16 cellular contexts compared by ENCODE assay signal in the genomic region with DNA sequence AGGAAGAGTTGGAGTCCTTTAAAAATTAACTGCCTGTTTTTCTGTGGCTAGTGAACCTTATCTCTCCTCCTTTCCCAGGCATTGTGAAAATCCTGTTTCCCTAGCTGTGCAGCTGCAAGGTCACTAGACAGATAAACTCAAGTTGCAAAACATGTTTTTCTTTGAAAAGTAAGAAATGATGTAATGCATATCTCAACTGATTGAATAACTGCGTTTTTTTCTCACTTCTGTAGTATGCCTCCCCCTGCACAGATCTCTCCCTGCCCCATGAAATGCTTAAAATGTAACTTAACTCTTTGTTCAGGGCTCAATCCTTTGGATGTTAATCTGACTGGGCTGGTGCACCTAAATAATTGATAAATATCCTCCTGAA. TPM values are rescaled to one million over a fixed set of nuclear protein-coding genes. Genes with fewer than 3 reads are reported as not detected.
A peak's percentile ranks its signal among the peaks of the same experiment; 100 is the strongest.
DNase-seq lines count a peak whose midpoint lies in the region; ATAC-seq and TF ChIP-seq lines count a peak whose summit lies in the region.
"Had no signal": no experiment of that assay in that cellular context is flagged by ENCODE, and none has a peak within 500 bp of the region (broad histone marks: within the 10 kb centered on the region; RNA-seq: fewer than 3 reads in every experiment).

No MANE protein-coding gene starts in this region.

- ATAC-seq in HG03439 (IDR thresholded peaks at IDR 0.05; ENCODE audit: unreplicated experiment) (no peak), HG03457 (IDR thresholded peaks at IDR 0.05; ENCODE audit: unreplicated experiment) (no peak)
- ATAC-seq: activated CD8-positive, alpha-beta T cell treated with anti-CD3 and anti-CD28 coated beads, Interleukin-2, amount 10 ng/mL, durations not matched to agents 7 days and 5 days; natural killer cell treated with Interleukin-12 subunit alpha and Interleukin-12 subunit beta and Interleukin-15 and Interleukin-18, amount 100 ng/mL, for 72 hours; T-cell had no signal

- DNase-seq in CD14-positive monocyte (ENCODE audit: low spot score), result no peak
- DNase-seq in SKM-1 (lab: John Stamatoyannopoulos, UW; ENCODE audit: unreplicated experiment), result peak; percentile 60
- DNase-seq in fibroblast of the aortic adventitia (ENCODE audit: low read depth), result peak; percentile 77
- DNase-seq in NCI-H446 treated with DMSO at 0.1 percent for 48 hours (lab: John Stamatoyannopoulos, UW), result no peak
- no peak for DNase-seq in HFFc6
- DNase-seq: activated CD8-positive, alpha-beta T cell treated with anti-CD3 and anti-CD28 coated beads, Interleukin-2, amount 10 ng/mL, durations not matched to agents 7 days and 5 days; activated naive CD8-positive, alpha-beta T cell treated with anti-CD3 and anti-CD28 coated beads, Interleukin-2, amount 10 ng/mL, durations not matched to agents 7 days and 5 days; effector CD8-positive, alpha-beta T cell; NCI-H1092; NCI-H748 treated with DMSO at 0.1 percent for 48 hours; T-cell had no signal

- peaks cover 18% of the 10 kb centered on the region for H3K9me3 ChIP-seq in neutrophil

- H3K27me3 Mint-ChIP-seq in CD14-positive monocyte (ENCODE audit: low read depth in 3 of 3), result peaks cover 0 to 3% (median 0%) of the 10 kb centered on the region in 3 donors
- H3K27me3 Mint-ChIP-seq in HFFc6 (ENCODE audit: insufficient read depth), result peaks cover 8% of the 10 kb centered on the region
- H3K27me3 Mint-ChIP-seq: T-cell had no signal

- TF ChIP-seq CTCF in CD14-positive monocyte (IDR thresholded peaks at IDR 0.05) (no peak), fibroblast of the aortic adventitia (IDR thresholded peaks at IDR 0.05; ENCODE audit: insufficient read depth, low read length) (no peak), neutrophil (IDR thresholded peaks at IDR 0.05) (no peak), HFFc6 (IDR thresholded peaks at IDR 0.05) (no peak)

- intact Hi-C loops in CD14-positive monocyte (cut with micrococcal nuclease), result no loop called here

- peaks cover 21% of the 10 kb centered on the region for H3K4me1 Mint-ChIP-seq in CD14-positive monocyte
- H3K4me1 Mint-ChIP-seq in HFFc6 (ENCODE audit: low read depth), result no peaks in the 10 kb centered on the region
- H3K4me1 Mint-ChIP-seq: activated naive CD8-positive, alpha-beta T cell treated with anti-CD3 and anti-CD28 coated beads, Interleukin-2, amount 10 ng/mL, durations not matched to agents 7 days and 5 days; T-cell had no signal

- H3K27ac Mint-ChIP-seq in CD14-positive monocyte, result peak overlapping the region in 6 of 7 donors; percentile 34 to 91 (median 88)
- H3K27ac Mint-ChIP-seq in HFFc6, result no peak overlapping the region
- H3K27ac Mint-ChIP-seq: activated CD8-positive, alpha-beta T cell treated with anti-CD3 and anti-CD28 coated beads, Interleukin-2, amount 10 ng/mL, durations not matched to agents 7 days and 5 days; activated naive CD8-positive, alpha-beta T cell treated with anti-CD3 and anti-CD28 coated beads, Interleukin-2, amount 10 ng/mL, durations not matched to agents 7 days and 5 days; natural killer cell treated with Interleukin-12 subunit alpha and Interleukin-12 subunit beta and Interleukin-15 and Interleukin-18, amount 100 ng/mL, for 72 hours; T-cell had no signal

- no peak overlapping the region for H3K4me3 ChIP-seq in fibroblast of the aortic adventitia (ENCODE audit: low read depth, low read length)
- no peak overlapping the region for H3K4me3 ChIP-seq in neutrophil (ENCODE audit: low read depth in 1 of 2, low read length in 1 of 2)

- H3K27ac ChIP-seq in neutrophil, result peak overlapping the region; percentile 52

- H3K36me3 Mint-ChIP-seq in CD14-positive monocyte (peaks cover 0 to 5% of the 10 kb centered on the region in 2 donors), HFFc6 (ENCODE audit: low read depth) (no peaks in the 10 kb centered on the region; the same call in 1 of the 2 replicates)
- H3K36me3 Mint-ChIP-seq: T-cell had no signal

- H3K4me3 Mint-ChIP-seq in CD14-positive monocyte (no peak overlapping the region), HFFc6 (no peak overlapping the region)
- H3K4me3 Mint-ChIP-seq: activated CD8-positive, alpha-beta T cell treated with anti-CD3 and anti-CD28 coated beads, Interleukin-2, amount 10 ng/mL, durations not matched to agents 7 days and 5 days; activated naive CD8-positive, alpha-beta T cell treated with anti-CD3 and anti-CD28 coated beads, Interleukin-2, amount 10 ng/mL, durations not matched to agents 7 days and 5 days; natural killer cell treated with Interleukin-12 subunit alpha and Interleukin-12 subunit beta and Interleukin-15 and Interleukin-18, amount 100 ng/mL, for 72 hours; T-cell had no signal

- peaks cover 13 to 21% (median 17%) of the 10 kb centered on the region in 7 donors for H3K9me3 Mint-ChIP-seq in CD14-positive monocyte
- peaks cover 3% of the 10 kb centered on the region for H3K9me3 Mint-ChIP-seq in HFFc6

- H3K27me3 ChIP-seq in neutrophil, result no peaks in the 10 kb centered on the region

- H3K4me1 ChIP-seq in neutrophil (ENCODE audit: control insufficient read depth in 1 of 2, insufficient read depth in 1 of 2, low read depth in 1 of 2, low read length in 1 of 2), result peaks cover 15 to 21% of the 10 kb centered on the region in 2 experiments

- no peaks in the 10 kb centered on the region for H3K36me3 ChIP-seq in neutrophil

RNA-seq across cellular contexts. Expression of a gene that starts 27.7 kb away (rescaled TPM):
- polyA plus RNA-seq in CD14-positive monocyte, result 1 to 10 TPM; 1.9 to 4.1 TPM
- total RNA-seq in fibroblast of the aortic adventitia (ENCODE audit: low replicate concordance), result not detected in 2 replicates
- total RNA-seq in HFFc6 (2021; fragmentation: NEBNext Ultra II Directional; extraction: Animal tissue kit (Norgen Biotek cat#: 25700)), result not detected
- polyA plus RNA-seq: AG04450 had no signal

Comparison
In these comparisons a context has a peak if more than half of its experiments do, and no peak if none do; other contexts are left out.
1. DNase-seq: peak in SKM-1 (single experiment) and fibroblast of the aortic adventitia (single experiment); none in CD14-positive monocyte (single experiment), NCI-H446 treated with DMSO at 0.1 percent for 48 hours (single experiment) and HFFc6 (single experiment).